8 cellular contexts compared by ENCODE assay signal in genomic region chr7:114889116-114889515, GRCh38. TPM values are rescaled to one million over a fixed set of nuclear protein-coding genes. Genes with fewer than 3 reads are reported as not detected.
DNase-seq lines count a peak whose midpoint lies in the region; ATAC-seq and TF ChIP-seq lines count a peak whose summit lies in the region.
"Not testable (repeated sequence)": the region's sequence is repeated elsewhere in the genome, so short reads cannot be mapped to it uniquely, and the experiment has no call there.

No MANE protein-coding gene starts in this region.

- H3K4me1 ChIP-seq in IMR-90 (ENCODE audit: control insufficient read depth, insufficient read depth, low read length): not testable (repeated sequence)

- not testable (repeated sequence) for H3K9ac ChIP-seq in IMR-90 (ENCODE audit: low read depth, low read length)

- H3K4me3 ChIP-seq in AG04450 (ENCODE audit: low read depth, low read length); IMR-90 (ENCODE audit: insufficient read depth, low read depth, low read length): not testable (repeated sequence)

- TF ChIP-seq POLR2A in IMR-90 (IDR thresholded peaks at IDR 0.05; ENCODE audit: low read depth, low read length): not testable (repeated sequence)

- H3K56ac ChIP-seq in IMR-90 (ENCODE audit: extremely low read depth, insufficient read depth, low read length): not testable (repeated sequence)

- CTCF ChIA-PET in AG04450 (lab: Charles Lee) (interaction anchor here (0.6 to 1.9 kb wide), 2 partner anchors 45 to 462 kb away, joined by 4 to 5 read pairs; no protein-coding TSS in a partner anchor), IMR-90 (lab: Yijun Ruan, JAX) (interaction anchor here (0.6 kb wide), 1 partner anchor 432 kb away, joined by 6 read pairs; no protein-coding TSS in a partner anchor), activated B cell treated with CpG ODN at 0.5 μM for 24 hours (lab: Charles Lee) (interaction anchor here (1.0 kb wide), 1 partner anchor 24 kb away, joined by 3 read pairs; no protein-coding TSS in a partner anchor), MCF 10A (lab: Yijun Ruan, JAX) (interaction anchor here (0.8 kb wide), 1 partner anchor 31 kb away, joined by 5 read pairs; no protein-coding TSS in a partner anchor)

- TF ChIP-seq RAD21 in IMR-90 (IDR thresholded peaks at IDR 0.05; ENCODE audit: low read length): not testable (repeated sequence)

- not testable (repeated sequence) for H2AK9ac ChIP-seq in IMR-90 (replicated peaks; ENCODE audit: low read depth, low read length, poor library complexity)

- H2BK20ac ChIP-seq in IMR-90 (ENCODE audit: low read depth, low read length): peak overlapping the region; percentile 94

- in situ Hi-C loops in IMR-90 (cut with MboI; ENCODE audit: low sequenced_read_pairs): not testable (repeated sequence)

- not testable (repeated sequence) for H3K9me3 Mint-ChIP-seq in activated B cell treated with CpG ODN at 0.5 μM for 24 hours; activated T-cell treated with anti-CD3 and anti-CD28 coated beads, Interleukin-2, amount 50 U/mL, for 72 hours; activated naive CD8-positive, alpha-beta T cell (ENCODE audit: low read depth); MCF 10A (ENCODE audit: unreplicated experiment)
- H3K9me3 Mint-ChIP-seq in osteocyte (ENCODE audit: unreplicated experiment): peaks cover 17% of the 10 kb centered on the region
- H3K9me3 Mint-ChIP-seq in stimulated activated naive CD8-positive, alpha-beta T cell treated with anti-CD3 and anti-CD28 coated beads, Interleukin-15, Interleukin-2, amounts not matched to agents 100 ng/mL and 50 ng/mL, for 24 hours: peaks cover 15% of the 10 kb centered on the region

- H3K4me1 Mint-ChIP-seq in activated B cell treated with CpG ODN at 0.5 μM for 24 hours; MCF 10A (ENCODE audit: insufficient read depth, unreplicated experiment); osteocyte (ENCODE audit: unreplicated experiment): not testable (repeated sequence)
- peaks cover 52% of the 10 kb centered on the region for H3K4me1 Mint-ChIP-seq in activated T-cell treated with anti-CD3 and anti-CD28 coated beads, Interleukin-2, amount 50 U/mL, for 72 hours (ENCODE audit: low read depth)
- peaks cover 36% of the 10 kb centered on the region for H3K4me1 Mint-ChIP-seq in activated naive CD8-positive, alpha-beta T cell (ENCODE audit: low read depth)
- peaks cover 37% of the 10 kb centered on the region for H3K4me1 Mint-ChIP-seq in stimulated activated naive CD8-positive, alpha-beta T cell treated with anti-CD3 and anti-CD28 coated beads, Interleukin-15, Interleukin-2, amounts not matched to agents 100 ng/mL and 50 ng/mL, for 24 hours (ENCODE audit: low read depth)

- not testable (repeated sequence) for ATAC-seq in IMR-90 (ENCODE audit: low read depth); activated B cell treated with CpG ODN at 0.5 μM for 24 hours (ENCODE audit: low read depth); activated T-cell treated with anti-CD3 and anti-CD28 coated beads, Interleukin-2, amount 50 U/mL, for 72 hours (replicated peaks in 1 of 2)

- BruUV-seq in IMR-90 (replicated peaks; lab: Mats Ljungman, UMichigan); MCF 10A (replicated peaks; lab: Mats Ljungman, UMichigan): not testable (repeated sequence)

- H3K4me3 Mint-ChIP-seq in activated B cell treated with CpG ODN at 0.5 μM for 24 hours; activated T-cell treated with anti-CD3 and anti-CD28 coated beads, Interleukin-2, amount 50 U/mL, for 72 hours; activated naive CD8-positive, alpha-beta T cell; MCF 10A (ENCODE audit: unreplicated experiment); osteocyte (ENCODE audit: unreplicated experiment); stimulated activated naive CD8-positive, alpha-beta T cell treated with anti-CD3 and anti-CD28 coated beads, Interleukin-15, Interleukin-2, amounts not matched to agents 100 ng/mL and 50 ng/mL, for 24 hours: not testable (repeated sequence)

- peak overlapping the region; percentile 91 for H3K14ac ChIP-seq in IMR-90 (replicated peaks; ENCODE audit: low read depth, low read length)

- not testable (repeated sequence) for H3K23ac ChIP-seq in IMR-90 (ENCODE audit: low read depth, low read length)

- peak overlapping the region; percentile 57; the same call in 1 of the 2 replicates for H4K5ac ChIP-seq in IMR-90 (ENCODE audit: low read depth, low read length)

- not testable (repeated sequence) for H3K9me1 ChIP-seq in IMR-90 (ENCODE audit: insufficient read depth, low read length)

- H3K18ac ChIP-seq in IMR-90 (ENCODE audit: low read depth, low read length): peak overlapping the region; percentile 81

- peak overlapping the region; percentile 76; the same call in 2 of the 3 replicates for H2BK15ac ChIP-seq in IMR-90 (ENCODE audit: low read depth, low read length)

- not testable (repeated sequence) for H4K20me1 ChIP-seq in IMR-90 (ENCODE audit: insufficient read depth, low read length)

- H4K91ac ChIP-seq in IMR-90 (ENCODE audit: insufficient read depth, low read depth, low read length): peak overlapping the region; percentile 70

- TF ChIP-seq CTCF in AG04450 (IDR thresholded peaks at IDR 0.05; ENCODE audit: low read depth, low read length); IMR-90 (conservative IDR thresholded peaks at IDR 0.05; ENCODE audit: low read depth, low read length); activated B cell treated with CpG ODN at 0.5 μM for 24 hours (IDR thresholded peaks at IDR 0.05); MCF 10A (IDR thresholded peaks at IDR 0.05; ENCODE audit: unreplicated experiment); osteocyte (IDR thresholded peaks at IDR 0.05): not testable (repeated sequence)

- H3K79me1 ChIP-seq in IMR-90 (ENCODE audit: low read depth in 1 of 2, low read length in 2 of 2): not testable (repeated sequence)

- peak overlapping the region; percentile 79 for H2BK120ac ChIP-seq in IMR-90 (ENCODE audit: low read depth, low read length)

- H3K36me3 Mint-ChIP-seq in activated B cell treated with CpG ODN at 0.5 μM for 24 hours (ENCODE audit: low read depth); activated naive CD8-positive, alpha-beta T cell; MCF 10A (ENCODE audit: insufficient read depth, unreplicated experiment); osteocyte (ENCODE audit: unreplicated experiment); stimulated activated naive CD8-positive, alpha-beta T cell treated with anti-CD3 and anti-CD28 coated beads, Interleukin-15, Interleukin-2, amounts not matched to agents 100 ng/mL and 50 ng/mL, for 24 hours (ENCODE audit: low read depth): not testable (repeated sequence)
- H3K36me3 Mint-ChIP-seq in activated T-cell treated with anti-CD3 and anti-CD28 coated beads, Interleukin-2, amount 50 U/mL, for 72 hours (ENCODE audit: insufficient read depth in 2 of 2): peaks cover 8 to 18% of the 10 kb centered on the region in 2 donors

- peak overlapping the region; percentile 87 for H3K4ac ChIP-seq in IMR-90 (ENCODE audit: low read depth, low read length)

- intact Hi-C loops in IMR-90 (cut with micrococcal nuclease); MCF 10A (cut with micrococcal nuclease): not testable (repeated sequence)
- intact Hi-C loops in activated B cell treated with CpG ODN at 0.5 μM for 24 hours (cut with micrococcal nuclease): loop anchor here (1.0 kb wide), 2 partner anchors 27 to 42 kb away; no protein-coding TSS in a partner anchor

- H2AK5ac ChIP-seq in IMR-90 (ENCODE audit: low read depth, low read length): peak overlapping the region; percentile 99

- H3K4me2 ChIP-seq in IMR-90 (ENCODE audit: low read depth, low read length): not testable (repeated sequence)

- H4K8ac ChIP-seq in IMR-90 (ENCODE audit: low read depth in 2 of 2, low read length in 2 of 2): peak overlapping the region in 1 of 2 experiments; percentile 66; a peak in 2 of 4 replicates

- no CpG with 5 or more reads among the region's 3 CpGs for WGBS in IMR-90 (ENCODE audit: extremely low coverage in 2 of 2, insufficient read length in 1 of 2), 2 experiments

- H3K27me3 Mint-ChIP-seq in activated B cell treated with CpG ODN at 0.5 μM for 24 hours; activated T-cell treated with anti-CD3 and anti-CD28 coated beads, Interleukin-2, amount 50 U/mL, for 72 hours (ENCODE audit: low read depth); activated naive CD8-positive, alpha-beta T cell; MCF 10A (ENCODE audit: insufficient read depth, unreplicated experiment); osteocyte (ENCODE audit: unreplicated experiment); stimulated activated naive CD8-positive, alpha-beta T cell treated with anti-CD3 and anti-CD28 coated beads, Interleukin-15, Interleukin-2, amounts not matched to agents 100 ng/mL and 50 ng/mL, for 24 hours: not testable (repeated sequence)

- not testable (repeated sequence) for H3K9me3 ChIP-seq in AG04450 (ENCODE audit: control insufficient read depth, insufficient read depth, low read length); IMR-90 (ENCODE audit: control insufficient read depth, insufficient read depth, low read length)

- not testable (repeated sequence) for H2AFZ ChIP-seq in IMR-90 (replicated peaks; ENCODE audit: low read length, poor library complexity)

- dilution Hi-C loops in IMR-90 (cut with HindIII; ENCODE audit: low sequenced_read_pairs, unreplicated experiment): not testable (repeated sequence)

- peak overlapping the region; percentile 54 for H2BK5ac ChIP-seq in IMR-90 (ENCODE audit: low read depth, low read length, poor library complexity, severe bottlenecking)

- H3K27ac Mint-ChIP-seq in activated B cell treated with CpG ODN at 0.5 μM for 24 hours (peak overlapping the region; percentile 2), MCF 10A (ENCODE audit: low read depth, unreplicated experiment) (peak overlapping the region; percentile 67), osteocyte (ENCODE audit: unreplicated experiment) (peak overlapping the region; percentile 20)
- peak overlapping the region; percentile 77 for H3K27ac Mint-ChIP-seq in activated T-cell treated with anti-CD3 and anti-CD28 coated beads, Interleukin-2, amount 50 U/mL, for 72 hours
- peak overlapping the region; percentile 97 for H3K27ac Mint-ChIP-seq in activated naive CD8-positive, alpha-beta T cell
- peak overlapping the region; percentile 93 for H3K27ac Mint-ChIP-seq in stimulated activated naive CD8-positive, alpha-beta T cell treated with anti-CD3 and anti-CD28 coated beads, Interleukin-15, Interleukin-2, amounts not matched to agents 100 ng/mL and 50 ng/mL, for 24 hours

- H3K36me3 ChIP-seq in IMR-90 (ENCODE audit: control insufficient read depth, insufficient read depth, low read length): not testable (repeated sequence)

- DNase-seq in AG04450 (ENCODE audit: low read depth, low spot score); IMR-90; activated B cell treated with CpG ODN at 0.5 μM for 24 hours; activated T-cell treated with anti-CD3 and anti-CD28 coated beads, Interleukin-2, amount 50 U/mL, for 72 hours; MCF 10A (ENCODE audit: unreplicated experiment); osteocyte (ENCODE audit: extremely low spot score, unreplicated experiment): not testable (repeated sequence)

- POLR2A ChIA-PET in AG04450 (lab: Yijun Ruan, JAX): not testable (repeated sequence)
- POLR2A ChIA-PET in IMR-90 (lab: Charles Lee; ENCODE audit: unreplicated experiment): interaction anchor here (0.6 kb wide), 1 partner anchor 445 kb away, joined by 4 read pairs; no protein-coding TSS in a partner anchor
- POLR2A ChIA-PET in activated B cell treated with CpG ODN at 0.5 μM for 24 hours (lab: Charles Lee): interaction anchor here (0.6 to 1.4 kb wide), 5 partner anchors 28 to 385 kb away, joined by 3 to 6 read pairs (median 4); partner anchors contain the start of gene MDFIC
- POLR2A ChIA-PET in MCF 10A (lab: Yijun Ruan, JAX): interaction anchor here (1.3 to 1.4 kb wide), 2 partner anchors 12 to 69 kb away, joined by 3 to 5 read pairs; no protein-coding TSS in a partner anchor

- not testable (repeated sequence) for H3K27me3 ChIP-seq in AG04450 (ENCODE audit: control insufficient read depth, insufficient read depth, low read length); IMR-90 (ENCODE audit: control insufficient read depth, insufficient read depth, low read length)

- H3K27ac ChIP-seq in AG04450 (ENCODE audit: low read depth, low read length): peak overlapping the region; percentile 25
- H3K27ac ChIP-seq in IMR-90 (ENCODE audit: insufficient read depth, low read length): peak overlapping the region; percentile 73

RNA-seq across cellular contexts. Expression of gene MDFIC, which starts 32.8 kb away (rescaled TPM):
- polyA plus RNA-seq in AG04450 (2011; rRNA removed) (30.2 and 35.9 TPM in 2 replicates), IMR-90 (2012; rRNA removed) (16.9 and 18.1 TPM in 2 replicates)
- 43.6 and 45.1 TPM in 2 replicates for polyA minus RNA-seq in AG04450 (2011; rRNA and poly(A)+ RNA removed)
- total RNA-seq in IMR-90 (2012; rRNA removed) (29.7 and 35.0 TPM in 2 replicates), activated B cell treated with CpG ODN at 0.5 μM for 24 hours (139 and 160 TPM in 2 replicates), MCF 10A (2022) (7.8 and 8.1 TPM in 2 replicates), osteocyte (14.0 and 18.5 TPM in 2 replicates)
- polyA plus RNA-seq in IMR-90 (2012; cell fraction: cytosol; rRNA removed): 7.5 and 10.8 TPM in 2 replicates
- 2.9 and 8.2 TPM in 2 replicates for polyA plus RNA-seq in IMR-90 (2012; cell fraction: nucleus; rRNA removed; ENCODE audit: low replicate concordance)
- 10 to 100 TPM; 55.2 to 65.2 TPM for total RNA-seq in activated T-cell treated with anti-CD3 and anti-CD28 coated beads, Interleukin-2, amount 50 U/mL, for 72 hours

Comparison
In these comparisons a context has a peak if more than half of its experiments do, and no peak if none do; other contexts are left out.
1. H3K27ac Mint-ChIP-seq: peak in every context shown above with its lines; median percentile 97 in activated naive CD8-positive, alpha-beta T cell; 93 in stimulated activated naive CD8-positive, alpha-beta T cell treated with anti-CD3 and anti-CD28 coated beads, Interleukin-15, Interleukin-2, amounts not matched to agents 100 ng/mL and 50 ng/mL, for 24 hours; 77 in activated T-cell treated with anti-CD3 and anti-CD28 coated beads, Interleukin-2, amount 50 U/mL, for 72 hours; 67 in MCF 10A; 20 in osteocyte; 2 in activated B cell treated with CpG ODN at 0.5 μM for 24 hours.